20 cellular contexts compared by ENCODE assay signal in genomic region chr3:189171707-189172106, GRCh38. TPM values are rescaled to one million over a fixed set of nuclear protein-coding genes. Genes with fewer than 3 reads are reported as not detected.
DNase-seq lines count a peak whose midpoint lies in the region; ATAC-seq and TF ChIP-seq lines count a peak whose summit lies in the region.
"Had no signal": no experiment of that assay in that cellular context is flagged by ENCODE, and none has a peak within 500 bp of the region (broad histone marks: within the 10 kb centered on the region; RNA-seq: fewer than 3 reads in every experiment).

TSS of gene TPRG1 (plus strand) at chr3:189171971. CDS start at chr3:189207385, 35,414 bp downstream.

- TF ChIP-seq EP300 in upper lobe of left lung (IDR thresholded peaks at IDR 0.05): no peak

- H3K36me3 Mint-ChIP-seq in activated naive CD4-positive, alpha-beta T cell treated with anti-CD3 and anti-CD28 coated beads for 36 hours (ENCODE audit: low read depth): no peaks in the 10 kb centered on the region
- H3K36me3 Mint-ChIP-seq: mesothelial cell of epicardium had no signal

- H3K4me1 Mint-ChIP-seq in activated naive CD4-positive, alpha-beta T cell treated with anti-CD3 and anti-CD28 coated beads for 36 hours (ENCODE audit: low read depth): peaks cover 21% of the 10 kb centered on the region
- H3K4me1 Mint-ChIP-seq: mesothelial cell of epicardium, nephron progenitor cell had no signal

- H3K9me3 Mint-ChIP-seq in activated naive CD4-positive, alpha-beta T cell treated with anti-CD3 and anti-CD28 coated beads for 36 hours: no peaks in the 10 kb centered on the region
- H3K9me3 Mint-ChIP-seq: nephron progenitor cell had no signal

- TF ChIP-seq POLR2A in breast epithelium (IDR thresholded peaks at IDR 0.05) (no peak), upper lobe of left lung (IDR thresholded peaks at IDR 0.05) (no peak)

- no peaks in the 10 kb centered on the region for H3K4me1 ChIP-seq in breast epithelium
- H3K4me1 ChIP-seq in mucosa of descending colon (ENCODE audit: low read depth): peaks cover 4% of the 10 kb centered on the region
- H3K4me1 ChIP-seq in upper lobe of left lung: peaks cover 0 to 6% (median 3%) of the 10 kb centered on the region in 4 donors

- TF ChIP-seq CTCF in breast epithelium (IDR thresholded peaks at IDR 0.05) (no peak), mucosa of descending colon (IDR thresholded peaks at IDR 0.05) (no peak), upper lobe of left lung (IDR thresholded peaks at IDR 0.05) (no peak), GM10248 (IDR thresholded peaks at IDR 0.05; ENCODE audit: control extremely low read depth, extremely low read depth, low read depth, missing control alignments) (no peak)

- H3K4me3 Mint-ChIP-seq in activated naive CD4-positive, alpha-beta T cell treated with anti-CD3 and anti-CD28 coated beads for 36 hours: no peak within 1 kb of the TSS
- H3K4me3 Mint-ChIP-seq: mesothelial cell of epicardium, nephron progenitor cell had no signal

- H3K27me3 ChIP-seq in breast epithelium (no peaks in the 10 kb centered on the region), upper lobe of left lung (no peaks in the 10 kb centered on the region)

- POLR2A ChIA-PET in GM10248 (lab: Yijun Ruan, JAX): no interaction called here

- CTCF ChIA-PET in activated naive CD4-positive, alpha-beta T cell treated with anti-CD3 and anti-CD28 coated beads for 36 hours (lab: Charles Lee): no interaction called here
- CTCF ChIA-PET in GM10248 (lab: Yijun Ruan, JAX): no interaction called here

- H3K27me3 Mint-ChIP-seq in activated naive CD4-positive, alpha-beta T cell treated with anti-CD3 and anti-CD28 coated beads for 36 hours (ENCODE audit: low read depth): no peaks in the 10 kb centered on the region

- intact Hi-C loops in activated naive CD4-positive, alpha-beta T cell treated with anti-CD3 and anti-CD28 coated beads for 36 hours (cut with micrococcal nuclease): no loop called here
- intact Hi-C loops in breast epithelium (cut with DNase I; ENCODE audit: low total_unique reads): no loop called here
- intact Hi-C loops in mucosa of descending colon (cut with DNase I, micrococcal nuclease): no loop called here

- no peaks in the 10 kb centered on the region for H3K9me3 ChIP-seq in breast epithelium
- H3K9me3 ChIP-seq in mucosa of descending colon: no peaks in the 10 kb centered on the region
- H3K9me3 ChIP-seq in upper lobe of left lung: no peaks in the 10 kb centered on the region

- peak within 1 kb of the TSS; percentile 34 for H3K27ac Mint-ChIP-seq in activated naive CD4-positive, alpha-beta T cell treated with anti-CD3 and anti-CD28 coated beads for 36 hours
- H3K27ac Mint-ChIP-seq: mesothelial cell of epicardium, nephron progenitor cell had no signal

- no peak within 1 kb of the TSS for H3K4me3 ChIP-seq in breast epithelium
- H3K4me3 ChIP-seq in mucosa of descending colon: no peak within 1 kb of the TSS
- no peak within 1 kb of the TSS for H3K4me3 ChIP-seq in upper lobe of left lung
- H3K4me3 ChIP-seq: K562 had no signal

- H3K27ac ChIP-seq in breast epithelium (no peak within 1 kb of the TSS), upper lobe of left lung (no peak within 1 kb of the TSS)

- peak; percentile 17 for ATAC-seq in mucosa of descending colon
- no peak for ATAC-seq in upper lobe of left lung (ENCODE audit: low FRiP score in 2 of 2)
- ATAC-seq: K562 had no signal

- no peaks in the 10 kb centered on the region for H3K36me3 ChIP-seq in breast epithelium
- H3K36me3 ChIP-seq in mucosa of descending colon (ENCODE audit: low read depth): no peaks in the 10 kb centered on the region
- H3K36me3 ChIP-seq in upper lobe of left lung: no peaks in the 10 kb centered on the region

- peak; percentile 13 for DNase-seq in activated naive CD4-positive, alpha-beta T cell treated with anti-CD3 and anti-CD28 coated beads for 36 hours
- DNase-seq in activated naive CD4-positive, alpha-beta T cell treated with Interleukin-2 at 50 U/mL for 16 hours: no peak
- no peak for DNase-seq in breast epithelium (ENCODE audit: low spot score in 2 of 2)
- DNase-seq in mucosa of descending colon: no peak
- no peak for DNase-seq in upper lobe of left lung
- no peak for DNase-seq in NCI-H1048 (lab: John Stamatoyannopoulos, UW)
- DNase-seq in NCI-H748 treated with DMSO at 0.1 percent for 48 hours (lab: John Stamatoyannopoulos, UW): no peak
- no peak for DNase-seq in GM10248 (ENCODE audit: extremely low spot score)
- DNase-seq: activated effector memory CD4-positive, alpha-beta T cell treated with Interleukin-2 at 50 U/mL for 16 hours; cortex of kidney; GF-D8; MM.1S; NCI-H1436 treated with DMSO at 0.1 percent for 48 hours; NCI-H2171 treated with DMSO at 0.1 percent for 48 hours; NCI-H526; nephron progenitor cell; posterior cingulate gyrus; substantia nigra had no signal

- 41 to 57% methylated on average over 1 of the region's 1 CpG for WGBS in upper lobe of left lung, 2 donors

RNA-seq across cellular contexts. Expression of gene TPRG1, which starts in this region (rescaled TPM):
- 1 to 10 TPM in 1 of 2 experiments, under 1 TPM in 1; 0.55 to 1.0 TPM for total RNA-seq in activated naive CD4-positive, alpha-beta T cell treated with anti-CD3 and anti-CD28 coated beads for 36 hours
- total RNA-seq in breast epithelium (10 to 100 TPM; 29.2 to 65.9 (median 31.9) TPM), mucosa of descending colon (1 to 10 TPM; 1.4 to 3.2 (median 2.2) TPM), upper lobe of left lung (10 to 100 TPM; 12.8 to 76.5 (median 25.9) TPM)
- total RNA-seq: K562 had no signal
